ENCODE assay signal across 1 cellular context in genomic region chr19:56537442-56537841, GRCh38.
A peak's percentile ranks its signal among the peaks of the same experiment; 100 is the strongest.
TF ChIP-seq lines count a peak whose summit lies in the region.

No MANE protein-coding gene starts in this region.

TF ChIP-seq in IMR-90, 13 proteins besides CTCF, POLR2A, EP300 and RAD21:
- TF ChIP-seq MAZ (IDR thresholded peaks at IDR 0.05; ENCODE audit: borderline replicate concordance, low read depth, low read length) (no peak), MAFK (IDR thresholded peaks at IDR 0.05; ENCODE audit: low read depth, low read length) (peak; percentile 47)
